In genomic region chrX:106611682-106612402, GRCh38 we compare ENCODE assay signal across 8 cellular contexts. TPM values are rescaled to one million over a fixed set of nuclear protein-coding genes. Genes with fewer than 3 reads are reported as not detected.
A peak's percentile ranks its signal among the peaks of the same experiment; 100 is the strongest.
DNase-seq lines count a peak whose midpoint lies in the region; ATAC-seq and TF ChIP-seq lines count a peak whose summit lies in the region.

A gene with protein sequence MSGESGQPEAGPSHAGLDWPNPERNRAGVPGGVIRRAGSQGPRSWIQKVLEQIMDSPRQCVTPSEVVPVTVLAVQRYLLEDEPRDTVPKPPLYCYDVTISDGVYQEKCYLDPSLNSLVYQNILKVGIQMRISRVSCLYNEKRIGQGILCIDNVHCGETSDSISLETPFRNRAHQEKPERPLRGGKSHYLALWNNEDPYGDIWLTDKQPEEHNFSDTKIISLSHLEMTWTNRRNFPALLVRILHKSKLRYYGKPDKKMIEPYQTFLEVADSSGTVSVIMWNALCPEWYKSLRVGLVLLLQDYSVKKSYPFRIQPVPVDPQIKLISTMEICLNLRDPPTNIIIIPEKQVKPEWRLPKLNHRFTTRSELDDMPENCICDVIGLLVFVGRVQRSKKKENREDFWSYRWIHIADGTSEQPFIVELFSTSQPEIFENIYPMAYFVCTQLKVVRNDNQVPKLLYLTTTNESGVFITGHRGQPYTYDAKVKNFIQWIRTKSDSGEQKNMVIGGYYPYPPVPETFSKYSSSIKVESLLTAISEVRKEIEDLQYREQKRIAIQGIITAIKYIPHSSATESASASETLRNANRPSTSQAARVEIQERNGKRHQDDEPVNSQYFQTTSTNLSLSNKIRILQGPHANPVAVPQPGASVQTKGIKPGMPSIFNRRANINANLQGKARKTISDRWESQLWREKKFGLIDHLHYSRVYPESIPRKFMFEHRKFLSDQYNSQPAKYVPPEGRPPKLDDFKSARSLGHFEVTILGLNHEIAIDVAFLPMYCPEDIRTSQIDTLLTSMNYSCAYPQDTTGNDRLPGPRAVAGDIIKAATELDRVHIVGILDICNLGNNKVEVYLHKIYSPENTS (plus strand): TSS chrX:106611978. CDS start chrX:106612081, 103 bp downstream.

- CTCF ChIA-PET in Calu3 (lab: Charles Lee), result interaction anchor here (0.6 kb wide), 1 partner anchor 109 kb away, joined by 3 read pairs; no protein-coding TSS in a partner anchor

- H3K4me1 Mint-ChIP-seq in Calu3 (ENCODE audit: low read depth, unreplicated experiment) (peaks cover 15% of the 10 kb centered on the region), osteocyte (ENCODE audit: unreplicated experiment) (peaks cover 7% of the 10 kb centered on the region)

- H3K27ac ChIP-seq in SJCRH30, result no peak within 1 kb of the TSS
- H3K27ac ChIP-seq in testis, result no peak within 1 kb of the TSS

- peaks cover 14% of the 10 kb centered on the region for H3K36me3 Mint-ChIP-seq in Calu3 (ENCODE audit: insufficient read depth, unreplicated experiment)
- no peaks in the 10 kb centered on the region for H3K36me3 Mint-ChIP-seq in osteocyte (ENCODE audit: unreplicated experiment)

- 1% methylated on average over 13 to 35 of the region's 46 CpGs for WGBS in testis, 2 donors

- H3K4me1 ChIP-seq in SJCRH30, result no peaks in the 10 kb centered on the region
- no peaks in the 10 kb centered on the region for H3K4me1 ChIP-seq in testis

- H3K27me3 Mint-ChIP-seq in Calu3 (ENCODE audit: unreplicated experiment) (no peaks in the 10 kb centered on the region), osteocyte (ENCODE audit: unreplicated experiment) (peaks cover 32% of the 10 kb centered on the region)

- H3K27me3 ChIP-seq in SJCRH30 (no peaks in the 10 kb centered on the region), testis (no peaks in the 10 kb centered on the region)

- no peaks in the 10 kb centered on the region for H3K9me3 Mint-ChIP-seq in Calu3 (ENCODE audit: low read depth, unreplicated experiment)
- H3K9me3 Mint-ChIP-seq in osteocyte (ENCODE audit: unreplicated experiment), result no peaks in the 10 kb centered on the region

- H3K4me3 ChIP-seq in SJCRH30 (peak within 1 kb of the TSS; percentile 59), testis (peak within 1 kb of the TSS; percentile 33 to 59)

- H3K27ac Mint-ChIP-seq in Calu3 (ENCODE audit: unreplicated experiment) (peak within 1 kb of the TSS; percentile 71), osteocyte (ENCODE audit: unreplicated experiment) (no peak within 1 kb of the TSS)

- H3K36me3 ChIP-seq in SJCRH30 (no peaks in the 10 kb centered on the region), testis (ENCODE audit: low read depth, missing control alignments) (no peaks in the 10 kb centered on the region)

- H3K9me3 ChIP-seq in SJCRH30 (replicated peaks), result no peaks in the 10 kb centered on the region
- H3K9me3 ChIP-seq in testis, result no peaks in the 10 kb centered on the region

- TF ChIP-seq CTCF in Calu3 (IDR thresholded peaks at IDR 0.05; ENCODE audit: unreplicated experiment) (no peak), osteocyte (IDR thresholded peaks at IDR 0.05) (no peak), testis (IDR thresholded peaks at IDR 0.05) (no peak)

- DNase-seq in Calu3 (peak; percentile 74), HT1080 (ENCODE audit: low read depth) (peak; percentile 87), SJCRH30 (peak; percentile 70 to 71), Right ventricle myocardium inferior (ENCODE audit: missing footprints) (peak; percentile 85), osteocyte (ENCODE audit: extremely low spot score, unreplicated experiment) (peak; percentile 87), testis (peak; percentile 87)
- DNase-seq in activated naive CD4-positive, alpha-beta T cell treated with anti-CD3 and anti-CD28 coated beads, Interleukin-2, amount 50 U/mL, for 16 hours, result peak; percentile 87

- intact Hi-C loops in Calu3 (cut with micrococcal nuclease; ENCODE audit: unreplicated experiment) (loop anchor here (2.0 to 5.0 kb wide), 3 partner anchors 81 to 180 kb away; no protein-coding TSS in a partner anchor), Right ventricle myocardium inferior (cut with DNase I) (loop anchor here (10.0 kb wide), 1 partner anchor 127 kb away; no protein-coding TSS in a partner anchor), testis (cut with DNase I; ENCODE audit: low total_unique reads) (no loop called here)

- TSS peak; percentile 73 for BruUV-seq in Calu3 (replicated peaks; lab: Mats Ljungman, UMichigan)

- peak; percentile 97 for ATAC-seq in GM21381 (IDR thresholded peaks at IDR 0.05; ENCODE audit: unreplicated experiment)
- ATAC-seq in Right ventricle myocardium inferior, result peak; percentile 96

- H3K4me3 Mint-ChIP-seq in Calu3 (ENCODE audit: low read depth, unreplicated experiment) (peak within 1 kb of the TSS; percentile 69), osteocyte (ENCODE audit: unreplicated experiment) (peak within 1 kb of the TSS; percentile 76)

- TF ChIP-seq POLR2A in testis (IDR thresholded peaks at IDR 0.05), result no peak

RNA-seq across cellular contexts. Expression of the gene that starts here (rescaled TPM):
- 3.4 and 4.3 TPM in 2 replicates for total RNA-seq in Calu3 (2022)
- total RNA-seq in HT1080 (2014; rRNA removed; shearing (Covaris generic)), result 4.2 and 5.9 TPM in 2 replicates
- polyA plus RNA-seq in HT1080 (2015; cell fraction: cytosol; rRNA removed), result 2.8 and 3.5 TPM in 2 replicates
- 19.2 and 24.8 TPM in 2 replicates for polyA plus RNA-seq in HT1080 (2015; cell fraction: nucleus; rRNA removed)
- total RNA-seq in SJCRH30 (2014; rRNA removed; shearing (Covaris generic)), result 3.5 and 4.9 TPM in 2 replicates
- total RNA-seq in Right ventricle myocardium inferior, result 0.87 TPM
- total RNA-seq in osteocyte, result not detected in 2 replicates
- 1 to 10 TPM; 7.4 to 9.4 TPM for total RNA-seq in testis
- polyA plus RNA-seq in testis (ENCODE audit: insufficient read depth, low read depth, low replicate concordance), result 6.2 TPM

Comparison
In these comparisons a context has a peak if more than half of its experiments do, and no peak if none do; other contexts are left out.
1. Peak in DNase-seq and ATAC-seq in Right ventricle myocardium inferior; RNA of the gene not detected or under 1 TPM.
2. Peak in DNase-seq in osteocyte; RNA of the gene not detected or under 1 TPM.